11 cellular contexts compared by ENCODE assay signal in the genomic region with DNA sequence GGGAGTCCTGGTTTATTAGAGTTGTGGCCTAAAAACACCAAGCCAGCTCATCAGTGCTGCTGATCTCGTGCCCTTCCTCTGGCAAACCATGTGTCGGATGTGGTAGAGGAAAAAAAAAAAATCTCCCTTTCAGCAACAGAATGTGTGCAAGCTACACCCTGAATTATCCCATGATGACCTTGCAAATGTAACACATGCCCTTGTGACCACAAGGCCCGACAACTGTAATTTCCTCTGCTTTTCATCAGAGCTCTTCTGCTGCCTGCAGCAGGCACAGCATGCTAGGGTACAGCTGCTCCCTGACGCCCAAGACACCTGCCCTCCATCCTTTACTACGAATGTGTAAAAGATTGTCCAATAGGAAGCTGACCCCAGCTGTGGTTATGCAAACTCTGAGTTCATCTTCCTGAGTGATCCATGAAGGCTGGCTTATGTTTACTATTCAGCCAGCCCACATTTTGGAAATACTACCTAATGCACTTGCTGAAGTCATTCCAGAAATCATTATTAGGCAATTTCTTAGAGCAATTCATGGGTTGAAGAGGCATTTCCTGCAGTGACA. TPM values are rescaled to one million over a fixed set of nuclear protein-coding genes. Genes with fewer than 3 reads are reported as not detected.
DNase-seq lines count a peak whose midpoint lies in the region; FAIRE-seq and TF ChIP-seq lines count a peak whose summit lies in the region.
"Had no signal": no experiment of that assay in that cellular context is flagged by ENCODE, and none has a peak within 500 bp of the region (broad histone marks: within the 10 kb centered on the region; RNA-seq: fewer than 3 reads in every experiment).

No MANE protein-coding gene starts in this region.

- intact Hi-C loops in kidney (cut with DNase I), result no loop called here

- no peaks in the 10 kb centered on the region for H3K36me3 ChIP-seq in kidney (ENCODE audit: control insufficient read depth in 1 of 2, insufficient read depth in 2 of 2, low read length in 2 of 2)
- no peaks in the 10 kb centered on the region for H3K36me3 ChIP-seq in hepatocyte (replicated peaks; ENCODE audit: insufficient read depth, low read depth)

- H3K27ac ChIP-seq in AG04450 (ENCODE audit: low read depth, low read length), result peak overlapping the region; percentile 77
- no peak overlapping the region for H3K27ac ChIP-seq in kidney (ENCODE audit: low read depth in 2 of 2, low read length in 2 of 2)
- no peak overlapping the region for H3K27ac ChIP-seq in hepatocyte

- H3K36me3 Mint-ChIP-seq in type B pancreatic cell, result no peaks in the 10 kb centered on the region

- no peaks in the 10 kb centered on the region for H4K20me1 ChIP-seq in hepatocyte (ENCODE audit: insufficient read depth, poor library complexity, severe bottlenecking)

- no peaks in the 10 kb centered on the region for H3K27me3 Mint-ChIP-seq in type B pancreatic cell

- POLR2A ChIA-PET in AG04450 (lab: Yijun Ruan, JAX), result interaction anchor here (0.5 to 2.4 kb wide), 15 partner anchors 11 to 472 kb away, joined by 3 to 27 read pairs (median 4); partner anchors contain the start of gene BNC2

- no peak for TF ChIP-seq POLR2A in H54 (IDR thresholded peaks at IDR 0.05; ENCODE audit: low read depth, low read length)

- CTCF ChIA-PET in AG04450 (lab: Charles Lee), result interaction anchor here (0.8 to 2.8 kb wide), 3 partner anchors 179 to 578 kb away, joined by 3 to 15 read pairs (median 9); no protein-coding TSS in a partner anchor

- 71% methylated on average over 5 of the region's 5 CpGs for WGBS in hepatocyte (ENCODE audit: low lambda C conversion rate, missing lambda C conversion rate)

- peaks cover 5% of the 10 kb centered on the region for H3K4me1 Mint-ChIP-seq in type B pancreatic cell (ENCODE audit: unreplicated experiment)

- no peak overlapping the region for H2AFZ ChIP-seq in hepatocyte

- H3K4me1 ChIP-seq in kidney (ENCODE audit: control insufficient read depth in 1 of 2, insufficient read depth in 1 of 2, low read depth in 1 of 2, low read length in 2 of 2), result no peaks in the 10 kb centered on the region
- H3K4me1 ChIP-seq in hepatocyte (ENCODE audit: insufficient read depth), result no peaks in the 10 kb centered on the region

- no peaks in the 10 kb centered on the region for H3K79me2 ChIP-seq in hepatocyte

- no peak for TF ChIP-seq CTCF in AG04450 (IDR thresholded peaks at IDR 0.05; ENCODE audit: low read depth, low read length)
- TF ChIP-seq CTCF in kidney (IDR thresholded peaks at IDR 0.05; ENCODE audit: borderline replicate concordance, extremely low read depth, insufficient read depth), result no peak
- no peak for TF ChIP-seq CTCF in hepatocyte (IDR thresholded peaks at IDR 0.05; ENCODE audit: poor library complexity)
- TF ChIP-seq CTCF in type B pancreatic cell (conservative IDR thresholded peaks at IDR 0.05), result no peak

- H3K27me3 ChIP-seq in AG04450 (ENCODE audit: control insufficient read depth, insufficient read depth, low read length) (no peaks in the 10 kb centered on the region), hepatocyte (no peaks in the 10 kb centered on the region)

- H3K4me2 ChIP-seq in hepatocyte, result no peak overlapping the region

- H3K4me3 Mint-ChIP-seq in type B pancreatic cell, result no peak overlapping the region

- H3K9me3 Mint-ChIP-seq in type B pancreatic cell, result no peaks in the 10 kb centered on the region

- H3K4me3 ChIP-seq in AG04450 (ENCODE audit: low read depth, low read length) (no peak overlapping the region), kidney (ENCODE audit: low read length in 2 of 2) (no peak overlapping the region), hepatocyte (no peak overlapping the region)

- peak; percentile 98 for DNase-seq in AG04450 (ENCODE audit: low read depth, low spot score)
- no peak for DNase-seq in H54 (ENCODE audit: insufficient read length, low spot score)
- peak; percentile 60 for DNase-seq in SHP77 treated with DMSO at 0.1 percent for 48 hours (lab: John Stamatoyannopoulos, UW)
- DNase-seq in globus pallidus (ENCODE audit: low spot score), result peak; percentile 40
- no peak for DNase-seq in kidney
- no peak for DNase-seq in hepatocyte (ENCODE audit: low spot score)
- DNase-seq in SIG-M5 treated with dmso at 0.1 percent for 504 hours (lab: John Stamatoyannopoulos, UW; ENCODE audit: unreplicated experiment), result no peak
- no peak for DNase-seq in type B pancreatic cell (ENCODE audit: extremely low spot score, unreplicated experiment)
- DNase-seq: activated CD4-positive, CD25-positive, alpha-beta regulatory T cell; posterior cingulate gyrus had no signal

- H3K9me2 ChIP-seq in hepatocyte (replicated peaks; ENCODE audit: insufficient read depth), result no peaks in the 10 kb centered on the region

- H3K9me3 ChIP-seq in AG04450 (ENCODE audit: control insufficient read depth, insufficient read depth, low read length) (no peaks in the 10 kb centered on the region), kidney (ENCODE audit: control insufficient read depth in 1 of 2, low read length in 2 of 2) (no peaks in the 10 kb centered on the region), hepatocyte (ENCODE audit: low read depth) (no peaks in the 10 kb centered on the region)

- no peak overlapping the region for H3K9ac ChIP-seq in kidney (ENCODE audit: low read length in 2 of 2)

- no peak overlapping the region for H3K27ac Mint-ChIP-seq in type B pancreatic cell

- FAIRE-seq in H54 (lab: Jason Lieb, UNC) (peak; percentile 99), kidney (lab: Jason Lieb, UNC) (no peak)
- FAIRE-seq: GM19239 had no signal

RNA-seq across cellular contexts. Expression of gene BNC2, which starts 14.6 kb away (rescaled TPM):
- 46.8 and 49.0 TPM in 2 replicates for polyA plus RNA-seq in AG04450 (2011; rRNA removed)
- 186 and 195 TPM in 2 replicates for polyA minus RNA-seq in AG04450 (2011; rRNA and poly(A)+ RNA removed)
- 37.9 TPM for total RNA-seq in kidney
- polyA plus RNA-seq in kidney (ENCODE audit: insufficient read depth, low read depth, low replicate concordance), result 5.4 TPM
- 16.5 and 20.7 TPM in 2 replicates for total RNA-seq in hepatocyte
- 19.3 and 25.3 TPM in 2 replicates for polyA plus RNA-seq in hepatocyte
- 7.6 and 80.9 TPM in 2 replicates for total RNA-seq in type B pancreatic cell (ENCODE audit: low replicate concordance)

Comparison
In these comparisons a context has a peak if more than half of its experiments do, and no peak if none do; other contexts are left out.
1. DNase-seq: peak in AG04450 (single experiment), SHP77 treated with DMSO at 0.1 percent for 48 hours (single experiment) and globus pallidus (single experiment); none in H54 (single experiment), kidney (single experiment), hepatocyte (single experiment), SIG-M5 treated with dmso at 0.1 percent for 504 hours (single experiment) and type B pancreatic cell (single experiment).